ENCODE assay signal across 11 cellular contexts in genomic region chr2:171547720-171548119, GRCh38.
"Had no signal": no experiment of that assay in that cellular context is flagged by ENCODE, and none has a peak within 500 bp of the region (broad histone marks: within the 10 kb centered on the region; RNA-seq: fewer than 3 reads in every experiment).

No MANE protein-coding gene starts in this region.

- H3K9me3 Mint-ChIP-seq: activated naive CD4-positive, alpha-beta T cell treated with anti-CD3 and anti-CD28 coated beads, Interleukin-2, amount 50 U/mL, for 72 hours; activated T-helper 2 cell treated with anti-CD3 and anti-CD28 coated beads, Interferon-gamma antibody, Interleukin-2, Interleukin-4, amounts not matched to agents 10 μg/mL and 5 μg/mL and 100 μg/mL, durations not matched to agents 14 hours and 24 hours and 36 hours; nephron progenitor cell had no signal

- H3K36me3 Mint-ChIP-seq: activated naive CD4-positive, alpha-beta T cell treated with anti-CD3 and anti-CD28 coated beads, Interleukin-2, amount 50 U/mL, for 72 hours had no signal

- ATAC-seq: psoas muscle had no signal

- H3K4me1 Mint-ChIP-seq: nephron progenitor cell had no signal

- H3K4me3 Mint-ChIP-seq: nephron progenitor cell had no signal

- DNase-seq: activated CD4-positive, alpha-beta T cell treated with anti-CD3 and anti-CD28 coated beads for 48 hours; anterior cingulate cortex; nephron progenitor cell; psoas muscle; stimulated activated CD4-positive, alpha-beta T cell treated with anti-CD3 and anti-CD28 coated beads, Interleukin-2, amount 100 ng/mL, for 48 hours; stimulated activated CD8-positive, alpha-beta memory T cell treated with anti-CD3 and anti-CD28 coated beads, Interleukin-4, amount 100 ng/mL, for 48 hours; stomach; T-helper 9 cell; WERI-Rb-1 had no signal

- H3K27ac Mint-ChIP-seq: activated naive CD4-positive, alpha-beta T cell treated with anti-CD3 and anti-CD28 coated beads, Interleukin-2, amount 50 U/mL, for 72 hours; activated T-helper 2 cell treated with anti-CD3 and anti-CD28 coated beads, Interferon-gamma antibody, Interleukin-2, Interleukin-4, amounts not matched to agents 10 μg/mL and 5 μg/mL and 100 μg/mL, durations not matched to agents 14 hours and 24 hours and 36 hours; nephron progenitor cell had no signal
